Comparison of ENCODE assay signal across 14 cellular contexts in genomic region chr7:66307591-66308215, GRCh38.
A peak's percentile ranks its signal among the peaks of the same experiment; 100 is the strongest.
DNase-seq lines count a peak whose midpoint lies in the region; ATAC-seq and TF ChIP-seq lines count a peak whose summit lies in the region.
"Had no signal": no experiment of that assay in that cellular context is flagged by ENCODE, and none has a peak within 500 bp of the region (broad histone marks: within the 10 kb centered on the region; RNA-seq: fewer than 3 reads in every experiment).

No MANE protein-coding gene starts in this region.

- H3K4me3 Mint-ChIP-seq in activated CD4-positive, alpha-beta T cell treated with anti-CD3 and anti-CD28 coated beads, Interleukin-2, amount 10 ng/mL, durations not matched to agents 7 days and 5 days, result no peak overlapping the region

- no peak overlapping the region for H3K27ac Mint-ChIP-seq in activated CD4-positive, alpha-beta T cell treated with anti-CD3 and anti-CD28 coated beads, Interleukin-2, amount 10 ng/mL, durations not matched to agents 7 days and 5 days

- peaks cover 3% of the 10 kb centered on the region for H3K27me3 Mint-ChIP-seq in activated CD4-positive, alpha-beta T cell treated with anti-CD3 and anti-CD28 coated beads, Interleukin-2, amount 10 ng/mL, durations not matched to agents 7 days and 5 days

- H3K4me3 ChIP-seq in AG10803 (ENCODE audit: low read length), result no peak overlapping the region
- H3K4me3 ChIP-seq: ovary had no signal

- H3K9me3 Mint-ChIP-seq in activated CD4-positive, alpha-beta T cell treated with anti-CD3 and anti-CD28 coated beads, Interleukin-2, amount 10 ng/mL, durations not matched to agents 7 days and 5 days, result no peaks in the 10 kb centered on the region

- POLR2A ChIA-PET in activated CD4-positive, alpha-beta T cell treated with anti-CD3 and anti-CD28 coated beads, Interleukin-2, amount 10 ng/mL, durations not matched to agents 7 days and 5 days (lab: Charles Lee), result no interaction called here

- CTCF ChIA-PET in activated CD4-positive, alpha-beta T cell treated with anti-CD3 and anti-CD28 coated beads, Interleukin-2, amount 10 ng/mL, durations not matched to agents 7 days and 5 days (lab: Charles Lee), result no interaction called here

- no peaks in the 10 kb centered on the region for H3K36me3 Mint-ChIP-seq in activated CD4-positive, alpha-beta T cell treated with anti-CD3 and anti-CD28 coated beads, Interleukin-2, amount 10 ng/mL, durations not matched to agents 7 days and 5 days (ENCODE audit: low read depth)

- peak; percentile 29 for DNase-seq in AG10803 (ENCODE audit: low read depth)
- DNase-seq in LoVo (ENCODE audit: low spot score), result peak; percentile 38
- DNase-seq in dermis blood vessel endothelial cell, result peak; percentile 93
- peak; percentile 91 to 99 for DNase-seq in lung microvascular endothelial cell (ENCODE audit: low read depth in 2 of 2)
- no peak for DNase-seq in activated T-cell treated with anti-CD3 and anti-CD28 coated beads for 4 hours
- no peak for DNase-seq in GM10266 (ENCODE audit: extremely low spot score)
- no peak for DNase-seq in activated CD4-positive, alpha-beta T cell treated with anti-CD3 and anti-CD28 coated beads, Interleukin-2, amount 10 ng/mL, durations not matched to agents 7 days and 5 days
- DNase-seq: DMS79 treated with DMSO at 0.1 percent for 48 hours; effector memory CD4-positive, alpha-beta T cell; hippocampal formation; NCI-H510A treated with DMSO at 0.1 percent for 48 hours; stimulated activated CD4-positive, alpha-beta T cell treated with anti-CD3 and anti-CD28 coated beads, Interleukin-1b, Interleukin-23, amount 100 ng/mL, for 48 hours had no signal

- no peak for ATAC-seq in HG02610 (IDR thresholded peaks at IDR 0.05; ENCODE audit: unreplicated experiment)

- TF ChIP-seq CTCF in AG10803 (conservative IDR thresholded peaks at IDR 0.05; ENCODE audit: low read length) (no peak), GM10266 (IDR thresholded peaks at IDR 0.05; ENCODE audit: control insufficient read depth, insufficient read depth, low read depth, missing control alignments) (no peak)

- H3K4me1 Mint-ChIP-seq in activated CD4-positive, alpha-beta T cell treated with anti-CD3 and anti-CD28 coated beads, Interleukin-2, amount 10 ng/mL, durations not matched to agents 7 days and 5 days, result no peaks in the 10 kb centered on the region

Comparison
In these comparisons a context has a peak if more than half of its experiments do, and no peak if none do; other contexts are left out.
1. DNase-seq: peak in AG10803 (single experiment), LoVo (single experiment), dermis blood vessel endothelial cell (single experiment) and lung microvascular endothelial cell (2 of 2); none in activated T-cell treated with anti-CD3 and anti-CD28 coated beads for 4 hours (single experiment), GM10266 (single experiment) and activated CD4-positive, alpha-beta T cell treated with anti-CD3 and anti-CD28 coated beads, Interleukin-2, amount 10 ng/mL, durations not matched to agents 7 days and 5 days (single experiment).